10 cellular contexts compared by ENCODE assay signal in the genomic region with DNA sequence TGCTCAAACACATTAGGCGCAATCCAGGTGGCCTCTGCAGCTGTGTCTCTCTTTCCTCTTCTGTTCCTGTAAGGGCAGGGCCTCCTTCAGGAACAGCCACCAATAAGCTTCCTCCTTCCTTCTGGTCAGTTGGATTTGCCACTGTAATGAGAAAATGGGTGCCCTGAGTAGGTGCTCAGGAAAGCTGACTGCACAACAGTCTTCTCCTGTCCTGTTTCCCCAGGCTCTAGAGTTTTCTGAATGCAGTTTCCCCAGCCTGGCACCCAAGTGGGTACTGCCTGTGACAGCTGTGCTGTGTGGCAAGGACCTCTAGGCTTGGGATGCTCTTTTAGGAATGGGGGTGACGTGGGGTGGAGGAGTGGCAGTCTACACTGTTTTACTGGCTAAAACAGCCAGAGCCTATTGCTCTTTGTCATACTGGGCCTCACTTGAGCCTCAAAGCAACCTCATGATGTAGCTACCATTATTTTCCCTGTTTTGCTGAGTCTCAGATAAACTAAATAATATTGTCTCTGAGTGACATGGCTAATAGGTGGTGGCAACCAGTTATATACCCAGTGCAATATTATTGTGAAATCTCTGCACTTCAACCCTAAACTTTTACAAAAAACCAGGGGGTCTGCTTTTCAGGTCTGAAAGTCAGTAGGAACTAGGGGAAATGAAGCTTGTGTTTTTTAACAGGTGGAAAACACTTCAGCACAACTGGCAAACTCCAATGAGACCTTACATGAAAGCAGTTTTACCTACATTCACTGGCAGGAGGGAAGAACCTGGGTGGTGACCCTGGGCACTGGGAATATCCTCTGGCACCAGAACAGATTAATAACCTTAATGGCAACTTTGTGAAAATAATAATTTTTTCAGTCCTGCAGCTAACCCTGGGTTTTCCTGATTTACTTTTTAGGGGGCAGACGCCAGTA. TPM values are rescaled to one million over a fixed set of nuclear protein-coding genes. Genes with fewer than 3 reads are reported as not detected.
DNase-seq lines count a peak whose midpoint lies in the region; ATAC-seq, FAIRE-seq and TF ChIP-seq lines count a peak whose summit lies in the region.
"Had no signal": no experiment of that assay in that cellular context is flagged by ENCODE, and none has a peak within 500 bp of the region (broad histone marks: within the 10 kb centered on the region; RNA-seq: fewer than 3 reads in every experiment).

No MANE protein-coding gene starts in this region.

- H3K36me3 Mint-ChIP-seq in T-helper 1 cell treated with Interleukin-12 subunit alpha and Interleukin-12 subunit beta and Interleukin-4 antibody, amounts not matched to agents 30 μg/mL and 1 μg/mL, for 36 hours (ENCODE audit: low read depth) = peaks cover 2% of the 10 kb centered on the region

- peak overlapping the region in 1 of 2 donors; percentile 47 for H3K9ac ChIP-seq in kidney (ENCODE audit: low read length in 2 of 2)
- H3K9ac ChIP-seq: BLaER1 had no signal

- intact Hi-C loops in kidney (cut with DNase I) = no loop called here

- ATAC-seq in stimulated activated naive CD8-positive, alpha-beta T cell treated with anti-CD3 and anti-CD28 coated beads, Interleukin-15, amount 100 ng/mL, for 72 hours = no peak

- peak overlapping the region; percentile 77 for H3K4me3 Mint-ChIP-seq in T-helper 1 cell treated with Interleukin-12 subunit alpha and Interleukin-12 subunit beta and Interleukin-4 antibody, amounts not matched to agents 30 μg/mL and 1 μg/mL, for 36 hours
- H3K4me3 Mint-ChIP-seq in stimulated activated naive CD8-positive, alpha-beta T cell treated with anti-CD3 and anti-CD28 coated beads, Interleukin-15, amount 100 ng/mL, for 72 hours = peak overlapping the region; percentile 47 to 85

- peaks cover 4% of the 10 kb centered on the region for H3K4me1 Mint-ChIP-seq in T-helper 1 cell treated with Interleukin-12 subunit alpha and Interleukin-12 subunit beta and Interleukin-4 antibody, amounts not matched to agents 30 μg/mL and 1 μg/mL, for 36 hours (ENCODE audit: low read depth)
- H3K4me1 Mint-ChIP-seq in stimulated activated naive CD8-positive, alpha-beta T cell treated with anti-CD3 and anti-CD28 coated beads, Interleukin-15, amount 100 ng/mL, for 72 hours = peaks cover 24% of the 10 kb centered on the region

- no peak overlapping the region for H3K27ac Mint-ChIP-seq in T-helper 1 cell treated with Interleukin-12 subunit alpha and Interleukin-12 subunit beta and Interleukin-4 antibody, amounts not matched to agents 30 μg/mL and 1 μg/mL, for 36 hours
- no peak overlapping the region for H3K27ac Mint-ChIP-seq in stimulated activated naive CD8-positive, alpha-beta T cell treated with anti-CD3 and anti-CD28 coated beads, Interleukin-15, amount 100 ng/mL, for 72 hours

- peak overlapping the region; percentile 55 to 71 for H3K4me3 ChIP-seq in kidney (ENCODE audit: low read length in 2 of 2)
- H3K4me3 ChIP-seq: BLaER1 had no signal

- no peaks in the 10 kb centered on the region for H3K9me3 Mint-ChIP-seq in T-helper 1 cell treated with Interleukin-12 subunit alpha and Interleukin-12 subunit beta and Interleukin-4 antibody, amounts not matched to agents 30 μg/mL and 1 μg/mL, for 36 hours
- H3K9me3 Mint-ChIP-seq in stimulated activated naive CD8-positive, alpha-beta T cell treated with anti-CD3 and anti-CD28 coated beads, Interleukin-15, amount 100 ng/mL, for 72 hours = no peaks in the 10 kb centered on the region

- no peak for TF ChIP-seq CTCF in kidney (IDR thresholded peaks at IDR 0.05; ENCODE audit: borderline replicate concordance, extremely low read depth, insufficient read depth)

- no peak overlapping the region for H3K27ac ChIP-seq in kidney (ENCODE audit: low read depth in 2 of 2, low read length in 2 of 2)
- H3K27ac ChIP-seq: BLaER1 had no signal

- DNase-seq in T-helper 1 cell = no peak
- peak; percentile 40 for DNase-seq in amniotic epithelial cell (ENCODE audit: low read depth)
- DNase-seq in kidney = no peak
- DNase-seq in stimulated activated naive CD8-positive, alpha-beta T cell treated with anti-CD3 and anti-CD28 coated beads, Interleukin-15, amount 100 ng/mL, for 72 hours = no peak
- no peak for DNase-seq in NCI-H345 treated with DMSO at 0.1 percent for 48 hours (lab: John Stamatoyannopoulos, UW; ENCODE audit: unreplicated experiment)
- DNase-seq in activated gamma-delta T cell treated with Interleukin-2 at 50 U/mL for 16 hours = no peak
- DNase-seq in anterior cingulate cortex (lab: John Stamatoyannopoulos, UW) = no peak

- no peaks in the 10 kb centered on the region for H3K9me3 ChIP-seq in kidney (ENCODE audit: control insufficient read depth in 1 of 2, low read length in 2 of 2)
- H3K9me3 ChIP-seq: adrenal gland had no signal

- H3K36me3 ChIP-seq in kidney (ENCODE audit: control insufficient read depth in 1 of 2, insufficient read depth in 2 of 2, low read length in 2 of 2) = no peaks in the 10 kb centered on the region
- H3K36me3 ChIP-seq: adrenal gland, BLaER1 had no signal

- no peak for FAIRE-seq in kidney (lab: Jason Lieb, UNC)

- H3K27me3 Mint-ChIP-seq in T-helper 1 cell treated with Interleukin-12 subunit alpha and Interleukin-12 subunit beta and Interleukin-4 antibody, amounts not matched to agents 30 μg/mL and 1 μg/mL, for 36 hours (ENCODE audit: low read depth) = peaks cover 57% of the 10 kb centered on the region
- H3K27me3 Mint-ChIP-seq in stimulated activated naive CD8-positive, alpha-beta T cell treated with anti-CD3 and anti-CD28 coated beads, Interleukin-15, amount 100 ng/mL, for 72 hours = peaks cover 71% of the 10 kb centered on the region

- no peaks in the 10 kb centered on the region for H3K4me1 ChIP-seq in kidney (ENCODE audit: control insufficient read depth in 1 of 2, insufficient read depth in 1 of 2, low read depth in 1 of 2, low read length in 2 of 2)

RNA-seq across cellular contexts. Expression of gene CXCL2, which starts 1.1 kb away (rescaled TPM):
- 17.8 TPM for total RNA-seq in kidney
- 16.9 TPM for polyA plus RNA-seq in kidney (ENCODE audit: insufficient read depth, low read depth, low replicate concordance)

RNA-seq across cellular contexts. Expression of gene CXCL3, which starts 59.4 kb away (rescaled TPM):
- 2.8 TPM for total RNA-seq in kidney
- polyA plus RNA-seq in kidney (ENCODE audit: insufficient read depth, low read depth, low replicate concordance) = 0.97 TPM
